Comparison of ENCODE assay signal across 12 cellular contexts in the genomic region with DNA sequence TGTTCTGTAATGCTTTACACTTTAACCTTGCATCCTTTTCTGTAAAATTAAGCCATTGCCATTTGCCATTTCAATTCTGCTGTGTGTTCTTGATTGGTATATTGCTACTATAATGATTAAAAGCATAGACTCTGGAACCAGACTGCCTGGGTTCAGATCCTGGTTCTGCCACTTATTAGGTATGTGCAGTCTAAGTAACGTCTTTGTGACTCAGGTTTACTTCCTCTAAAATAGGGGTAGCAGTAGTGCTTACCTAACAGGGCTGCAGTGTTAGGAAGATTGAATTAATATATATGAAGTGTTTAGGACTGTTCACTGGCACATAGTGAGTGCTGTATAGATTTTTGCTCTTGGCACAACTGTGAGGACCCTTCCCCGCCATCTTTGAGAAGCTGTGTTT. TPM values are rescaled to one million over a fixed set of nuclear protein-coding genes. Genes with fewer than 3 reads are reported as not detected.
DNase-seq lines count a peak whose midpoint lies in the region; ATAC-seq and TF ChIP-seq lines count a peak whose summit lies in the region.
"Had no signal": no experiment of that assay in that cellular context is flagged by ENCODE, and none has a peak within 500 bp of the region (broad histone marks: within the 10 kb centered on the region; RNA-seq: fewer than 3 reads in every experiment).

No MANE protein-coding gene starts in this region.

- H3K27me3 Mint-ChIP-seq in activated CD4-positive, alpha-beta memory T cell treated with anti-CD3 and anti-CD28 coated beads, Interleukin-2, amount 10 ng/mL, durations not matched to agents 7 days and 5 days, result no peaks in the 10 kb centered on the region
- no peaks in the 10 kb centered on the region for H3K27me3 Mint-ChIP-seq in memory B cell

- H3K9me3 ChIP-seq in left ventricle myocardium inferior (replicated peaks), result no peaks in the 10 kb centered on the region

- peak overlapping the region; percentile 60 for H3K27ac Mint-ChIP-seq in activated CD4-positive, alpha-beta memory T cell treated with anti-CD3 and anti-CD28 coated beads, Interleukin-2, amount 10 ng/mL, durations not matched to agents 7 days and 5 days
- H3K27ac Mint-ChIP-seq in memory B cell, result peak overlapping the region; percentile 13

- no peaks in the 10 kb centered on the region for H3K27me3 ChIP-seq in left ventricle myocardium inferior (ENCODE audit: low read depth)

- H3K4me1 Mint-ChIP-seq in activated CD4-positive, alpha-beta memory T cell treated with anti-CD3 and anti-CD28 coated beads, Interleukin-2, amount 10 ng/mL, durations not matched to agents 7 days and 5 days, result peaks cover 64% of the 10 kb centered on the region
- peaks cover 24% of the 10 kb centered on the region for H3K4me1 Mint-ChIP-seq in memory B cell

- ATAC-seq in left cardiac atrium, result no peak
- ATAC-seq in memory B cell (ENCODE audit: low read depth), result peak; percentile 18
- ATAC-seq in GM18867 (IDR thresholded peaks at IDR 0.05; ENCODE audit: unreplicated experiment), result no peak
- no peak for ATAC-seq in HG03432 (IDR thresholded peaks at IDR 0.05; ENCODE audit: unreplicated experiment)
- ATAC-seq: sciatic nerve had no signal

- no peaks in the 10 kb centered on the region for H3K9me3 Mint-ChIP-seq in activated CD4-positive, alpha-beta memory T cell treated with anti-CD3 and anti-CD28 coated beads, Interleukin-2, amount 10 ng/mL, durations not matched to agents 7 days and 5 days
- H3K9me3 Mint-ChIP-seq in memory B cell, result no peaks in the 10 kb centered on the region

- peaks cover 62% of the 10 kb centered on the region for H3K36me3 Mint-ChIP-seq in activated CD4-positive, alpha-beta memory T cell treated with anti-CD3 and anti-CD28 coated beads, Interleukin-2, amount 10 ng/mL, durations not matched to agents 7 days and 5 days (ENCODE audit: low read depth)
- H3K36me3 Mint-ChIP-seq in memory B cell, result peaks cover 15% of the 10 kb centered on the region

- DNase-seq in left ventricle myocardium inferior (no peak), left cardiac atrium (no peak), memory B cell (ENCODE audit: low spot score in 2 of 2) (no peak), NCI-H510A treated with DMSO at 0.1 percent for 48 hours (lab: John Stamatoyannopoulos, UW) (no peak), germinal center (ENCODE audit: low spot score) (no peak)
- DNase-seq in activated CD4-positive, alpha-beta memory T cell treated with anti-CD3 and anti-CD28 coated beads, Interleukin-2, amount 10 ng/mL, durations not matched to agents 7 days and 5 days, result no peak
- DNase-seq: activated CD4-positive, alpha-beta T cell treated with anti-CD3 and anti-CD28 coated beads, Interleukin-2, amount 50 U/mL, for 4 hours; COR-L47; NCI-H1092 treated with DMSO at 0.1 percent for 48 hours had no signal

- peak overlapping the region; percentile 43 for H3K4me3 ChIP-seq in left ventricle myocardium inferior

- TF ChIP-seq CTCF in left ventricle myocardium inferior (IDR thresholded peaks at IDR 0.05; ENCODE audit: borderline replicate concordance), result no peak

- intact Hi-C loops in left ventricle myocardium inferior (cut with micrococcal nuclease) (no loop called here), left cardiac atrium (cut with DNase I) (no loop called here)

- H3K4me3 Mint-ChIP-seq in activated CD4-positive, alpha-beta memory T cell treated with anti-CD3 and anti-CD28 coated beads, Interleukin-2, amount 10 ng/mL, durations not matched to agents 7 days and 5 days, result peak overlapping the region; percentile 46
- peak overlapping the region; percentile 67 for H3K4me3 Mint-ChIP-seq in memory B cell

- H3K36me3 ChIP-seq in left ventricle myocardium inferior, result peaks cover 7% of the 10 kb centered on the region

- peaks cover 94% of the 10 kb centered on the region for H3K4me1 ChIP-seq in left ventricle myocardium inferior

- H3K27ac ChIP-seq in left ventricle myocardium inferior (replicated peaks), result peak overlapping the region; percentile 49

- POLR2A ChIA-PET in activated CD4-positive, alpha-beta memory T cell treated with anti-CD3 and anti-CD28 coated beads, Interleukin-2, amount 10 ng/mL, durations not matched to agents 7 days and 5 days (lab: Charles Lee), result interaction anchor here (43.8 kb wide), 1 partner anchor 24 kb away, joined by 1616 read pairs; no protein-coding TSS in a partner anchor

- CTCF ChIA-PET in activated CD4-positive, alpha-beta memory T cell treated with anti-CD3 and anti-CD28 coated beads, Interleukin-2, amount 10 ng/mL, durations not matched to agents 7 days and 5 days (lab: Charles Lee), result interaction anchor here (2.6 kb wide), 1 partner anchor 32 kb away, joined by 9 read pairs; no protein-coding TSS in a partner anchor

RNA-seq across cellular contexts. Expression of gene CDC42, which starts 4.4 kb away (rescaled TPM):
- 126 TPM for total RNA-seq in left ventricle myocardium inferior
- 100 to 1,000 TPM; 149 to 170 TPM for total RNA-seq in left cardiac atrium
- total RNA-seq in activated CD4-positive, alpha-beta memory T cell treated with anti-CD3 and anti-CD28 coated beads, Interleukin-2, amount 10 ng/mL, durations not matched to agents 7 days and 5 days, result 100 to 1,000 TPM; 377 to 388 TPM

RNA-seq across cellular contexts. Expression of gene CELA3A, which starts 55.5 kb away (rescaled TPM):
- total RNA-seq in left ventricle myocardium inferior, result not detected
- total RNA-seq in left cardiac atrium, result not detected
- total RNA-seq in activated CD4-positive, alpha-beta memory T cell treated with anti-CD3 and anti-CD28 coated beads, Interleukin-2, amount 10 ng/mL, durations not matched to agents 7 days and 5 days, result not detected
